8 cellular contexts compared by ENCODE assay signal in the genomic region with DNA sequence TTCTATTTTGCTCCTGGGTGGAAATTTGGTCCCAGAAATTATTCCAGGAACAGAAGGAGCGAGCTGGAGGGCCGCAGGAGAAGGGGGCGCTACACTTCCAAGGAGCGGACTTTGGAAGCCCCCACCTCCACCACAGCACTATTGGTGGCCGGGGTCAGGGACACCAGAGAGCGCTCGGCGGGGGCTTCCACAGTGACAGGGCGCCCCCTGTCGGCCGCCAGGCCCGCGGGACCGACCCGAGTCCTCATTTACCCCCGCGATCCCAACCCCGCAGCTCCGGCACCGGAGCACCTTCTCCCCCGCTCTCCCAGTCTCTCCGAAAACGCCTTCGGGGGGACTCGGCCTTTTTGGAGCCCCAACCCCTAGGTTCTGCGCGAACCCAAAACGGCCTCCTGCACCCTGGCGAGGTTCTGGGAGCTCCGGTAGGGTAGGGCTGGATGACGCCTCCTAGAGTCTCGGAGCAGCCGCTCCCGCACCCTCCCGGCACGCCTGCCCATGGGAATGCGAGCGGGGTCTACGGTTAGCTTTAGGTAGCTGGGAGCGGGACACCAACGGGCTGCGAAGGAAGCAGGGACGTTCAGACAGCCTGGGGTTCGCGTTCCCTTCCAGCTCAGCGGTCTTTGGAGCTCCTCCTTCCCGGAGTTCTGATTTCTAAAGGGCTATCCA. TPM values are rescaled to one million over a fixed set of nuclear protein-coding genes. Genes with fewer than 3 reads are reported as not detected.
DNase-seq lines count a peak whose midpoint lies in the region; ATAC-seq and TF ChIP-seq lines count a peak whose summit lies in the region.

No MANE protein-coding gene starts in this region.

- H4K20me1 ChIP-seq in DND-41 (ENCODE audit: insufficient read depth, low read length): no peaks in the 10 kb centered on the region

- H3K79me2 ChIP-seq in DND-41 (ENCODE audit: insufficient read depth, low read length): no peaks in the 10 kb centered on the region

- H3K27ac ChIP-seq in DND-41 (ENCODE audit: low read length): no peak overlapping the region

- H3K4me1 ChIP-seq in DND-41 (ENCODE audit: insufficient read depth, low read length) (no peaks in the 10 kb centered on the region), endocrine pancreas (ENCODE audit: control insufficient read depth, insufficient read depth, low read length) (no peaks in the 10 kb centered on the region)

- H3K4me2 ChIP-seq in DND-41 (ENCODE audit: insufficient read depth, low read length): no peak overlapping the region

- no peaks in the 10 kb centered on the region for H3K36me3 Mint-ChIP-seq in neural crest cell (ENCODE audit: low read depth)

- TF ChIP-seq CTCF in DND-41 (IDR thresholded peaks at IDR 0.05; ENCODE audit: borderline replicate concordance, extremely low read depth, low read length, poor library complexity, severe bottlenecking): peak; percentile 20
- peak; percentile 86 for TF ChIP-seq CTCF in LNCAP (IDR thresholded peaks at IDR 0.05)
- TF ChIP-seq CTCF in neural crest cell (conservative IDR thresholded peaks at IDR 0.05): peak; percentile 78

- H3K27me3 ChIP-seq in DND-41 (ENCODE audit: insufficient read depth, low read length, poor library complexity) (peaks cover 16% of the 10 kb centered on the region), endocrine pancreas (ENCODE audit: control insufficient read depth, insufficient read depth, low read length) (no peaks in the 10 kb centered on the region)

- H3K4me3 Mint-ChIP-seq in neural crest cell: no peak overlapping the region

- DNase-seq in DND-41 (no peak), neural crest cell (ENCODE audit: low read depth, low spot score) (no peak), NCI-H2196 (lab: John Stamatoyannopoulos, UW; ENCODE audit: unreplicated experiment) (no peak)

- H3K9ac ChIP-seq in DND-41 (ENCODE audit: low read depth, low read length) (no peak overlapping the region), endocrine pancreas (ENCODE audit: control insufficient read depth, insufficient read depth, low read length) (peak overlapping the region; percentile 76)

- H3K4me1 Mint-ChIP-seq in neural crest cell: peaks cover 4% of the 10 kb centered on the region

- H3K36me3 ChIP-seq in DND-41 (ENCODE audit: insufficient read depth, low read length) (no peaks in the 10 kb centered on the region), endocrine pancreas (ENCODE audit: control insufficient read depth, insufficient read depth, low read length) (peaks cover 2% of the 10 kb centered on the region)

- no peaks in the 10 kb centered on the region for H3K9me3 ChIP-seq in DND-41 (ENCODE audit: insufficient read depth, low read length, severe bottlenecking)
- no peaks in the 10 kb centered on the region for H3K9me3 ChIP-seq in endocrine pancreas (ENCODE audit: control insufficient read depth, low read length)

- no peak for ATAC-seq in DND-41 (ENCODE audit: insufficient read depth, low read depth)
- ATAC-seq in GM21737 (IDR thresholded peaks at IDR 0.05; ENCODE audit: unreplicated experiment): no peak
- no peak for ATAC-seq in HG03045 (IDR thresholded peaks at IDR 0.05; ENCODE audit: unreplicated experiment)
- ATAC-seq in HG03280 (IDR thresholded peaks at IDR 0.05; ENCODE audit: unreplicated experiment): no peak

- no peaks in the 10 kb centered on the region for H3K9me3 Mint-ChIP-seq in neural crest cell

- H3K4me3 ChIP-seq in DND-41 (ENCODE audit: low read depth in 1 of 2, low read length in 2 of 2): no peak overlapping the region
- peak overlapping the region; percentile 10 for H3K4me3 ChIP-seq in endocrine pancreas (ENCODE audit: control insufficient read depth, insufficient read depth, low read length)

- no peak overlapping the region for H3K27ac Mint-ChIP-seq in neural crest cell (ENCODE audit: unreplicated experiment)

- H2AFZ ChIP-seq in DND-41 (ENCODE audit: low read depth, low read length): no peak overlapping the region

- H3K27me3 Mint-ChIP-seq in neural crest cell (ENCODE audit: low read depth): peaks cover 91% of the 10 kb centered on the region

RNA-seq across cellular contexts. Expression of a gene that starts 2.4 kb away (rescaled TPM):
- 0.09 TPM in 1 of 2 replicates, not detected in the other for total RNA-seq in neural crest cell

Comparison
In these comparisons a context has a peak if more than half of its experiments do, and no peak if none do; other contexts are left out.
1. CTCF ChIP-seq: peak in every context shown above with its lines; median percentile 86 in LNCAP; 78 in neural crest cell; 20 in DND-41.